ENCODE assay signal across 15 cellular contexts in genomic region chr2:161158882-161159281, GRCh38. TPM values are rescaled to one million over a fixed set of nuclear protein-coding genes. Genes with fewer than 3 reads are reported as not detected.
DNase-seq lines count a peak whose midpoint lies in the region; ATAC-seq and TF ChIP-seq lines count a peak whose summit lies in the region.
"Had no signal": no experiment of that assay in that cellular context is flagged by ENCODE, and none has a peak within 500 bp of the region (broad histone marks: within the 10 kb centered on the region; RNA-seq: fewer than 3 reads in every experiment).

No MANE protein-coding gene starts in this region.

- DNase-seq in activated CD8-positive, alpha-beta T cell treated with anti-CD3 and anti-CD28 coated beads for 36 hours = no peak
- no peak for DNase-seq in activated CD8-positive, alpha-beta T cell treated with anti-CD3 and anti-CD28 coated beads, Interleukin-2, amount 10 ng/mL, durations not matched to agents 7 days and 5 days
- DNase-seq in HCT116 (ENCODE audit: low read depth, low spot score) (no peak), progenitor cell of endocrine pancreas (ENCODE audit: low spot score, unreplicated experiment) (no peak), putamen (ENCODE audit: low spot score) (no peak), sigmoid colon (no peak)
- DNase-seq in effector memory CD8-positive, alpha-beta T cell = no peak
- DNase-seq: activated T-cell treated with anti-CD3 and anti-CD28 coated beads, Interleukin-2, amount 50 U/mL, for 48 hours; MG63; mucosa of descending colon; NCI-H2029 treated with DMSO at 0.1 percent for 48 hours had no signal

- H4K20me1 ChIP-seq in HCT116 (ENCODE audit: insufficient read depth) = no peaks in the 10 kb centered on the region

- H3K4me2 ChIP-seq in HCT116 (ENCODE audit: low read length) = peak overlapping the region; percentile 89; the same call in 1 of the 2 replicates

- WGBS in sigmoid colon, 2 donors = 56 to 79% methylated on average over 2 of the region's 2 CpGs

- H3K9me2 ChIP-seq in HCT116 (ENCODE audit: insufficient read depth) = no peaks in the 10 kb centered on the region

- TF ChIP-seq EP300 in sigmoid colon (IDR thresholded peaks at IDR 0.05) = no peak

- BruUV-seq in HCT116 (replicated peaks; lab: Mats Ljungman, UMichigan) = no TSS peak

- H3K27me3 Mint-ChIP-seq in activated CD8-positive, alpha-beta T cell treated with anti-CD3 and anti-CD28 coated beads for 36 hours = no peaks in the 10 kb centered on the region
- H3K27me3 Mint-ChIP-seq in activated CD8-positive, alpha-beta T cell treated with anti-CD3 and anti-CD28 coated beads, Interleukin-2, amount 10 ng/mL, durations not matched to agents 7 days and 5 days (ENCODE audit: low read depth) = no peaks in the 10 kb centered on the region
- no peaks in the 10 kb centered on the region for H3K27me3 Mint-ChIP-seq in effector memory CD8-positive, alpha-beta T cell
- H3K27me3 Mint-ChIP-seq in progenitor cell of endocrine pancreas = no peaks in the 10 kb centered on the region
- H3K27me3 Mint-ChIP-seq: dendritic cell treated with granulocyte-macrophage colony-stimulating factor and Interleukin-4, amounts not matched to agents 40 ng/mL and 50 ng/mL, for 4 days had no signal

- peak overlapping the region; percentile 52 for H3K27ac Mint-ChIP-seq in activated CD8-positive, alpha-beta T cell treated with anti-CD3 and anti-CD28 coated beads for 36 hours
- H3K27ac Mint-ChIP-seq in activated CD8-positive, alpha-beta T cell treated with anti-CD3 and anti-CD28 coated beads, Interleukin-2, amount 10 ng/mL, durations not matched to agents 7 days and 5 days = no peak overlapping the region
- peak overlapping the region; percentile 96 to 97 for H3K27ac Mint-ChIP-seq in effector memory CD8-positive, alpha-beta T cell
- peak overlapping the region; percentile 21 for H3K27ac Mint-ChIP-seq in progenitor cell of endocrine pancreas

- intact Hi-C loops in activated CD8-positive, alpha-beta T cell treated with anti-CD3 and anti-CD28 coated beads for 36 hours (cut with micrococcal nuclease) = no loop called here
- intact Hi-C loops in HCT116 (cut with micrococcal nuclease) = no loop called here
- intact Hi-C loops in sigmoid colon (cut with DNase I) = loop anchor here (2.0 kb wide), 1 partner anchor 20 kb away; no protein-coding TSS in a partner anchor

- TF ChIP-seq POLR2A in HCT116 (IDR thresholded peaks at IDR 0.05; ENCODE audit: borderline replicate concordance, extremely low read depth, insufficient read depth, insufficient read length) (no peak), sigmoid colon (IDR thresholded peaks at IDR 0.05) (no peak)

- RAD21 ChIA-PET in HCT116 (lab: Charles Lee; ENCODE audit: low non-redundant PET in 1 of 2, low total read pairs in 2 of 2, uncharacterized antibody in 2 of 2, unreplicated experiment in 2 of 2) = no interaction called here

- no peak overlapping the region for H3K9ac ChIP-seq in HCT116 (ENCODE audit: low read length)

- no peak overlapping the region for H3K4me3 ChIP-seq in HCT116 (replicated peaks in 1 of 2; ENCODE audit: low read depth in 1 of 2, low read length in 2 of 2)
- H3K4me3 ChIP-seq in sigmoid colon = no peak overlapping the region
- H3K4me3 ChIP-seq: mucosa of descending colon, prostate gland had no signal

- H2AFZ ChIP-seq in HCT116 (ENCODE audit: low read depth, low read length, poor library complexity, severe bottlenecking) = no peak overlapping the region

- POLR2A ChIA-PET in activated CD8-positive, alpha-beta T cell treated with anti-CD3 and anti-CD28 coated beads for 36 hours (lab: Charles Lee) = no interaction called here
- POLR2A ChIA-PET in activated CD8-positive, alpha-beta T cell treated with anti-CD3 and anti-CD28 coated beads, Interleukin-2, amount 10 ng/mL, durations not matched to agents 7 days and 5 days (lab: Charles Lee) = interaction anchor here (0.6 kb wide), 1 partner anchor 9 kb away, joined by 3 read pairs; no protein-coding TSS in a partner anchor
- POLR2A ChIA-PET in HCT116 (lab: Charles Lee) = no interaction called here

- TF ChIP-seq RAD21 in HCT116 (IDR thresholded peaks at IDR 0.05; ENCODE audit: low read depth) = no peak

- no peaks in the 10 kb centered on the region for H3K27me3 ChIP-seq in HCT116 (ENCODE audit: insufficient read depth, low read length)
- H3K27me3 ChIP-seq in sigmoid colon = no peaks in the 10 kb centered on the region
- H3K27me3 ChIP-seq: MG63 had no signal

- no peak for ATAC-seq in activated CD8-positive, alpha-beta T cell treated with anti-CD3 and anti-CD28 coated beads for 36 hours
- no peak for ATAC-seq in activated CD8-positive, alpha-beta T cell treated with anti-CD3 and anti-CD28 coated beads, Interleukin-2, amount 10 ng/mL, durations not matched to agents 7 days and 5 days
- ATAC-seq in HCT116 = no peak
- no peak for ATAC-seq in effector memory CD8-positive, alpha-beta T cell (replicated peaks)
- ATAC-seq in HG03196 (IDR thresholded peaks at IDR 0.05; ENCODE audit: unreplicated experiment) = no peak
- ATAC-seq: mucosa of descending colon had no signal

- H3K9me3 Mint-ChIP-seq in activated CD8-positive, alpha-beta T cell treated with anti-CD3 and anti-CD28 coated beads for 36 hours = no peaks in the 10 kb centered on the region
- H3K9me3 Mint-ChIP-seq in activated CD8-positive, alpha-beta T cell treated with anti-CD3 and anti-CD28 coated beads, Interleukin-2, amount 10 ng/mL, durations not matched to agents 7 days and 5 days (ENCODE audit: insufficient read depth) = no peaks in the 10 kb centered on the region
- H3K9me3 Mint-ChIP-seq in effector memory CD8-positive, alpha-beta T cell = no peaks in the 10 kb centered on the region
- H3K9me3 Mint-ChIP-seq in progenitor cell of endocrine pancreas (ENCODE audit: low read depth) = no peaks in the 10 kb centered on the region
- H3K9me3 Mint-ChIP-seq: dendritic cell treated with granulocyte-macrophage colony-stimulating factor and Interleukin-4, amounts not matched to agents 40 ng/mL and 50 ng/mL, for 4 days had no signal

- H3K4me1 Mint-ChIP-seq in activated CD8-positive, alpha-beta T cell treated with anti-CD3 and anti-CD28 coated beads for 36 hours (ENCODE audit: low read depth) = peaks cover 50% of the 10 kb centered on the region
- peaks cover 41% of the 10 kb centered on the region for H3K4me1 Mint-ChIP-seq in activated CD8-positive, alpha-beta T cell treated with anti-CD3 and anti-CD28 coated beads, Interleukin-2, amount 10 ng/mL, durations not matched to agents 7 days and 5 days (ENCODE audit: low read depth)
- peaks cover 25 to 49% of the 10 kb centered on the region in 2 donors for H3K4me1 Mint-ChIP-seq in effector memory CD8-positive, alpha-beta T cell (ENCODE audit: low read depth in 2 of 2)
- H3K4me1 Mint-ChIP-seq in progenitor cell of endocrine pancreas (ENCODE audit: low read depth) = peaks cover 17% of the 10 kb centered on the region

- H3K79me2 ChIP-seq in HCT116 (ENCODE audit: insufficient read depth, low read length) = peaks cover 36% of the 10 kb centered on the region

- peaks cover 28 to 30% of the 10 kb centered on the region in 2 experiments; a peak in 3 of 4 replicates for H3K4me1 ChIP-seq in HCT116 (ENCODE audit: control insufficient read depth in 1 of 2, insufficient read depth in 2 of 2, low read length in 2 of 2)
- H3K4me1 ChIP-seq in sigmoid colon = peaks cover 0 to 40% (median 24%) of the 10 kb centered on the region in 4 donors
- H3K4me1 ChIP-seq: prostate gland had no signal

- H3K36me3 Mint-ChIP-seq in activated CD8-positive, alpha-beta T cell treated with anti-CD3 and anti-CD28 coated beads for 36 hours (ENCODE audit: low read depth) = peaks cover 34% of the 10 kb centered on the region
- peaks cover 52% of the 10 kb centered on the region for H3K36me3 Mint-ChIP-seq in activated CD8-positive, alpha-beta T cell treated with anti-CD3 and anti-CD28 coated beads, Interleukin-2, amount 10 ng/mL, durations not matched to agents 7 days and 5 days (ENCODE audit: low read depth)
- peaks cover 24% of the 10 kb centered on the region for H3K36me3 Mint-ChIP-seq in effector memory CD8-positive, alpha-beta T cell (ENCODE audit: insufficient read depth)
- peaks cover 3% of the 10 kb centered on the region for H3K36me3 Mint-ChIP-seq in progenitor cell of endocrine pancreas (ENCODE audit: insufficient read depth)

- peak overlapping the region; percentile 32 for H3K4me3 Mint-ChIP-seq in activated CD8-positive, alpha-beta T cell treated with anti-CD3 and anti-CD28 coated beads for 36 hours
- no peak overlapping the region for H3K4me3 Mint-ChIP-seq in activated CD8-positive, alpha-beta T cell treated with anti-CD3 and anti-CD28 coated beads, Interleukin-2, amount 10 ng/mL, durations not matched to agents 7 days and 5 days
- peak overlapping the region; percentile 95 to 96 for H3K4me3 Mint-ChIP-seq in effector memory CD8-positive, alpha-beta T cell
- H3K4me3 Mint-ChIP-seq in progenitor cell of endocrine pancreas (ENCODE audit: low read depth) = no peak overlapping the region

- H3K27ac ChIP-seq in HCT116 (ENCODE audit: low read depth, low read length) (peak overlapping the region; percentile 26; the same call in 1 of the 2 replicates), sigmoid colon (peak overlapping the region in 2 of 4 donors; percentile 93 to 96)
- H3K27ac ChIP-seq: RWPE1 had no signal

- TF ChIP-seq CTCF in activated CD8-positive, alpha-beta T cell treated with anti-CD3 and anti-CD28 coated beads for 36 hours (IDR thresholded peaks at IDR 0.05) = no peak
- TF ChIP-seq CTCF in HCT116 (IDR thresholded peaks at IDR 0.05 in 2 of 3, conservative IDR thresholded peaks at IDR 0.05 in 1 of 3; ENCODE audit: borderline replicate concordance in 1 of 3, insufficient read depth in 1 of 3, low read depth in 2 of 3, low read length in 2 of 3) (no peak), progenitor cell of endocrine pancreas (IDR thresholded peaks at IDR 0.05; ENCODE audit: unreplicated experiment) (no peak), sigmoid colon (IDR thresholded peaks at IDR 0.05) (no peak)

- H3K9me3 ChIP-seq in HCT116 (ENCODE audit: control insufficient read depth in 1 of 2, insufficient read depth in 1 of 2, low read depth in 1 of 2, low read length in 2 of 2) = no peaks in the 10 kb centered on the region
- H3K9me3 ChIP-seq in sigmoid colon = no peaks in the 10 kb centered on the region
- H3K9me3 ChIP-seq: MG63, mucosa of descending colon, prostate gland had no signal

- H3K36me3 ChIP-seq in HCT116 (ENCODE audit: control insufficient read depth in 1 of 2, insufficient read depth in 2 of 2, low read length in 2 of 2) = peaks cover 9% of the 10 kb centered on the region in 2 experiments; a peak in 3 of 4 replicates
- H3K36me3 ChIP-seq in sigmoid colon = peaks cover 0 to 11% (median 7%) of the 10 kb centered on the region in 4 donors
- H3K36me3 ChIP-seq: prostate gland had no signal

- CTCF ChIA-PET in activated CD8-positive, alpha-beta T cell treated with anti-CD3 and anti-CD28 coated beads for 36 hours (lab: Charles Lee) = interaction anchor here (1.0 kb wide), 1 partner anchor 15 kb away, joined by 4 read pairs; no protein-coding TSS in a partner anchor
- CTCF ChIA-PET in activated CD8-positive, alpha-beta T cell treated with anti-CD3 and anti-CD28 coated beads, Interleukin-2, amount 10 ng/mL, durations not matched to agents 7 days and 5 days (lab: Charles Lee) = interaction anchor here (1.3 kb wide), 1 partner anchor 95 kb away, joined by 5 read pairs; no protein-coding TSS in a partner anchor
- CTCF ChIA-PET in HCT116 (lab: Charles Lee) = no interaction called here

RNA-seq across cellular contexts. Expression of gene TANK, which starts 1.3 kb away (rescaled TPM):
- total RNA-seq in activated CD8-positive, alpha-beta T cell treated with anti-CD3 and anti-CD28 coated beads for 36 hours = 10 to 100 TPM; 49.2 to 51.6 TPM
- 10 to 100 TPM; 68.2 to 71.6 TPM for total RNA-seq in activated CD8-positive, alpha-beta T cell treated with anti-CD3 and anti-CD28 coated beads, Interleukin-2, amount 10 ng/mL, durations not matched to agents 7 days and 5 days
- total RNA-seq in HCT116 (2021; ENCODE audit: unreplicated experiment) (52.5 TPM), progenitor cell of endocrine pancreas (33.5 and 34.4 TPM in 2 replicates), sigmoid colon (10 to 100 TPM; 45.7 to 82.8 (median 71.0) TPM)
- polyA plus RNA-seq in HCT116 (2012) = 20.7 and 34.5 TPM in 2 replicates
- polyA plus RNA-seq in sigmoid colon = 10 to 100 TPM; 35.2 to 52.9 (median 41.4) TPM

Comparison
In these comparisons a context has a peak if more than half of its experiments do, and no peak if none do; other contexts are left out.
1. H3K4me3 Mint-ChIP-seq: peak in activated CD8-positive, alpha-beta T cell treated with anti-CD3 and anti-CD28 coated beads for 36 hours (single experiment) and effector memory CD8-positive, alpha-beta T cell (2 of 2); none in activated CD8-positive, alpha-beta T cell treated with anti-CD3 and anti-CD28 coated beads, Interleukin-2, amount 10 ng/mL, durations not matched to agents 7 days and 5 days (single experiment) and progenitor cell of endocrine pancreas (single experiment).